Comparison of ENCODE assay signal across 1 cellular context in the genomic region with DNA sequence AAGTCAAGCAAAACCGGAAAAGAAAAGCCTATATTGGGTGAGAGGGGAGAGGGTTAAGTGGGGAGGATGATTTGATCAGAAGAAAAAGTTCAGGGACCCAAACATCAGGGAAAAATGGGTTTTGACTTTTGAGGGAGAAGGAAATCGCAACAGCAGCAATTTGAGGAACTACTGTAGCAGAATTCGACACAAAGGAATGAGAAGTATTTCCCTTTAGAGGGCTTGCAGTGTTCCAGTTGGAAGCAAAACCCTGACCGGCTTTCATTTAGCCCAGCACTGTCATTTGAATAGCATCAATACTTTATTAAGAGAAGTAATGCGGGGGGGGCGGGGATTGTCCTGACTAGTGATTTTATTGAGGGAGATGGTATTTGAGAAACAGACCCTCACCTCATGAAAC.
TF ChIP-seq lines count a peak whose summit lies in the region.

No MANE protein-coding gene starts in this region.

TF ChIP-seq in HepG2, 621 proteins besides CTCF, POLR2A, EP300 and RAD21:
- TF ChIP-seq MAFK (conservative IDR thresholded peaks at IDR 0.05 in 1 of 2, IDR thresholded peaks at IDR 0.05 in 1 of 2; ENCODE audit: low read length in 2 of 2) = peak; percentile 24 to 34; a peak in 2 of 4 replicates
- TF ChIP-seq ZNF674 (CRISPR knock-in tag; IDR thresholded peaks at IDR 0.05; ENCODE audit: low read depth) = no peak
